ENCODE assay signal across 8 cellular contexts in the genomic region with DNA sequence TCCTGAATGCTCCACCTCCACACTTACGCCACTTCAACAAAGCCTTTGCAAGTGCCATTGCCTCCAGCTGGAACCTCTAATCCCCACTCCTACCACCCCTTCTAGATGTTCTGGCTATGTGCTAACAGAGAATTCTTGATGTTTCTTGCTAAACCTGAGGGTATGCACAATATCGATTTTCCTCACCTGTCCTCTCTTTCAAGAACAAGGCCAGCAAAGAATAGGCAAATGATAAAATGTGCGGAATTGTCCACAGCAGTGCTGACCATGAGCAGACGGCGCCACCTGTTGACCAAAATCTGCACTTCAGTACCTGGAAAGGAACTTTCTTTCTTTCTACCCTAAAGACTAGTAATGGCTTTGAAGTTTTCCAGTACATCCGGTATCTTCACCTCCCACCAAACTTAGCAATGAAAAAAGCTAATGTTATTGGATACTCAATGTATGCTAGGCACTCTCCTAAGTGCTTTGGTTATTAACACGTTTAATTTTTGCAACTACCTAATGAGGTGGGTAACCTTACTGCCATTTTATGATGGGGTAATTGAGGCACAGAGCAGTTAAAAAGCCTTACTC. TPM values are rescaled to one million over a fixed set of nuclear protein-coding genes. Genes with fewer than 3 reads are reported as not detected.
DNase-seq lines count a peak whose midpoint lies in the region; ATAC-seq and TF ChIP-seq lines count a peak whose summit lies in the region.

No MANE protein-coding gene starts in this region.

- peak; percentile 100 for TF ChIP-seq RAD21 in liver (IDR thresholded peaks at IDR 0.05)

- no peaks in the 10 kb centered on the region for H3K27me3 ChIP-seq in liver (ENCODE audit: control insufficient read depth in 4 of 4, insufficient read depth in 4 of 4, low read length in 3 of 4)

- H3K4me1 ChIP-seq in liver (ENCODE audit: control insufficient read depth in 4 of 4, insufficient read depth in 4 of 4, low read length in 3 of 4), result peaks cover 2 to 24% (median 19%) of the 10 kb centered on the region in 4 donors

- TF ChIP-seq CTCF in liver (IDR thresholded peaks at IDR 0.05; ENCODE audit: low read depth, low read length, missing input control), result peak; percentile 97

- H3K27ac ChIP-seq in liver (ENCODE audit: low read depth in 1 of 2, low read length in 2 of 2), result no peak overlapping the region

- no peak overlapping the region for H3K9ac ChIP-seq in liver (ENCODE audit: low read depth in 1 of 2, low read length in 2 of 2)

- DNase-seq in NCI-H1694 (lab: John Stamatoyannopoulos, UW), result peak; percentile 13
- no peak for DNase-seq in NCI-H1694 treated with DMSO at 0.1 percent for 48 hours (lab: John Stamatoyannopoulos, UW)
- DNase-seq in NCI-H2107 treated with DMSO at 0.1 percent for 48 hours (lab: John Stamatoyannopoulos, UW; ENCODE audit: unreplicated experiment), result peak; percentile 73
- DNase-seq in activated CD4-positive, CD25-positive, alpha-beta regulatory T cell treated with anti-CD3 and anti-CD28 coated beads, Interleukin-2, amount 50 U/mL, for 72 hours, result peak; percentile 69
- peak; percentile 65 for DNase-seq in cerebellum (ENCODE audit: low spot score)
- DNase-seq in stimulated activated CD8-positive, alpha-beta memory T cell treated with anti-CD3 and anti-CD28 coated beads, Interleukin-12 subunit alpha, Interleukin-12 subunit beta, amount 100 ng/mL, for 1 hour (ENCODE audit: low read depth), result peak; percentile 63

- no peak for ATAC-seq in HG03439 (IDR thresholded peaks at IDR 0.05; ENCODE audit: unreplicated experiment)

- WGBS in liver, result 17% methylated on average over 7 of the region's 7 CpGs

- H3K36me3 ChIP-seq in liver (ENCODE audit: control insufficient read depth in 4 of 4, insufficient read depth in 3 of 4, low read depth in 1 of 4, low read length in 3 of 4), result peaks cover 0 to 6% (median 2%) of the 10 kb centered on the region in 4 donors

- no peaks in the 10 kb centered on the region for H3K9me3 ChIP-seq in liver (ENCODE audit: control insufficient read depth in 4 of 4, low read length in 3 of 4)

- no peak overlapping the region for H3K4me3 ChIP-seq in liver (ENCODE audit: low read depth in 1 of 3, low read length in 3 of 3)

TF ChIP-seq in liver, 16 proteins besides CTCF, POLR2A, EP300 and RAD21:
- TF ChIP-seq, protein P1, sequence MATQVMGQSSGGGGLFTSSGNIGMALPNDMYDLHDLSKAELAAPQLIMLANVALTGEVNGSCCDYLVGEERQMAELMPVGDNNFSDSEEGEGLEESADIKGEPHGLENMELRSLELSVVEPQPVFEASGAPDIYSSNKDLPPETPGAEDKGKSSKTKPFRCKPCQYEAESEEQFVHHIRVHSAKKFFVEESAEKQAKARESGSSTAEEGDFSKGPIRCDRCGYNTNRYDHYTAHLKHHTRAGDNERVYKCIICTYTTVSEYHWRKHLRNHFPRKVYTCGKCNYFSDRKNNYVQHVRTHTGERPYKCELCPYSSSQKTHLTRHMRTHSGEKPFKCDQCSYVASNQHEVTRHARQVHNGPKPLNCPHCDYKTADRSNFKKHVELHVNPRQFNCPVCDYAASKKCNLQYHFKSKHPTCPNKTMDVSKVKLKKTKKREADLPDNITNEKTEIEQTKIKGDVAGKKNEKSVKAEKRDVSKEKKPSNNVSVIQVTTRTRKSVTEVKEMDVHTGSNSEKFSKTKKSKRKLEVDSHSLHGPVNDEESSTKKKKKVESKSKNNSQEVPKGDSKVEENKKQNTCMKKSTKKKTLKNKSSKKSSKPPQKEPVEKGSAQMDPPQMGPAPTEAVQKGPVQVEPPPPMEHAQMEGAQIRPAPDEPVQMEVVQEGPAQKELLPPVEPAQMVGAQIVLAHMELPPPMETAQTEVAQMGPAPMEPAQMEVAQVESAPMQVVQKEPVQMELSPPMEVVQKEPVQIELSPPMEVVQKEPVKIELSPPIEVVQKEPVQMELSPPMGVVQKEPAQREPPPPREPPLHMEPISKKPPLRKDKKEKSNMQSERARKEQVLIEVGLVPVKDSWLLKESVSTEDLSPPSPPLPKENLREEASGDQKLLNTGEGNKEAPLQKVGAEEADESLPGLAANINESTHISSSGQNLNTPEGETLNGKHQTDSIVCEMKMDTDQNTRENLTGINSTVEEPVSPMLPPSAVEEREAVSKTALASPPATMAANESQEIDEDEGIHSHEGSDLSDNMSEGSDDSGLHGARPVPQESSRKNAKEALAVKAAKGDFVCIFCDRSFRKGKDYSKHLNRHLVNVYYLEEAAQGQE (IDR thresholded peaks at IDR 0.05), result no peak
- TF ChIP-seq FOXA1 (IDR thresholded peaks at IDR 0.05), result no peak
- TF ChIP-seq HNF4A (conservative IDR thresholded peaks at IDR 0.05), result peak in 1 of 2 donors; percentile 23

RNA-seq across cellular contexts. Expression of a gene that starts 3.4 kb away (rescaled TPM):
- total RNA-seq in cerebellum (20.4 TPM), liver (10 to 100 TPM; 19.8 to 23.7 TPM)
- 10 to 100 TPM; 36.9 to 77.4 TPM for polyA plus RNA-seq in liver

RNA-seq across cellular contexts. Expression of a gene that starts 10.3 kb away (rescaled TPM):
- total RNA-seq in cerebellum, result not detected
- total RNA-seq in liver, result not detected
- not detected for polyA plus RNA-seq in liver

RNA-seq across cellular contexts. Expression of a gene that starts 11.6 kb away (rescaled TPM):
- total RNA-seq in cerebellum (3.3 TPM), liver (100 to 1,000 TPM; 107 to 171 TPM)
- polyA plus RNA-seq in liver, result 100 to 1,000 TPM in 1 of 2 donors, 10 to 100 TPM in 1; 85.6 to 108 TPM

RNA-seq across cellular contexts. Expression of a gene that starts 40.3 kb away (rescaled TPM):
- 32.8 TPM for total RNA-seq in cerebellum
- 10 to 100 TPM; 18.6 to 44.8 TPM for total RNA-seq in liver
- polyA plus RNA-seq in liver, result 10 to 100 TPM; 85.4 to 97.2 TPM

Comparison
In these comparisons a context has a peak if more than half of its experiments do, and no peak if none do; other contexts are left out.
1. RNA of a gene that starts 11.6 kb away (total RNA-seq): 107 to 171 TPM in liver; 3.3 TPM in cerebellum (single experiment); every median in the first group is over 10 times any median in the second.